Comparison of ENCODE assay signal across 25 cellular contexts in the genomic region with DNA sequence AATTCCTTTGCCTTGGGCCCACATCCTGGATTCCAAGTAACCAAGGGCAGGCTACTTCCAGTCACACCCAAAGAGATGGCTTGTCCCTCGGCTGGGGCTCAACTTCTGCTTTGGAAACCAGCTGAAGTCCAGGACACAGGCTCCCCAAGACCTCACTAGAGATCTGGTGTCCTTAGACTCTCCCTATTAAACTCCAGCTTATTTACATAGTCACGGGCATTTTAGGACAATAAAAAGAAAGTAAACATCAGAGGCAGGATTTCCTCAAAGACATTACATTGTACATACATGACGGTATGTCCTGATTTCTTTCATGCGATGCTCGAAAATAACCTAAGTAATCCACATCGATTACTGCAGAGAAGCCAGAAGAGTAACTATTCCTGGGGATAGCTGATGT.
"Had no signal": no experiment of that assay in that cellular context is flagged by ENCODE, and none has a peak within 500 bp of the region (broad histone marks: within the 10 kb centered on the region; RNA-seq: fewer than 3 reads in every experiment).

No MANE protein-coding gene starts in this region.

- H3K36me3 ChIP-seq: gastroesophageal sphincter, heart left ventricle, left lung, neural progenitor cell, right lobe of liver, suprapubic skin, transverse colon, upper lobe of right lung, uterus had no signal

- H2AFZ ChIP-seq: hepatocyte, neural progenitor cell, parathyroid adenoma had no signal

- H3K4me3 Mint-ChIP-seq: mesothelial cell of epicardium; naive thymus-derived CD4-positive, alpha-beta T cell; nephron; neural progenitor cell; stimulated activated naive B cell treated with anti-CD40 and anti-IgM and Interleukin-4, amounts not matched to agents 10 μg/mL and 1 μg/mL and 100 μg/mL, for 72 hours; stimulated activated naive CD8-positive, alpha-beta T cell treated with anti-CD3 and anti-CD28 coated beads, Interleukin-15, amount 100 ng/mL, for 72 hours had no signal

- H3K27ac ChIP-seq: dorsolateral prefrontal cortex, gastroesophageal sphincter, heart left ventricle, hepatocyte, left lung, neural progenitor cell, parathyroid adenoma, right lobe of liver, suprapubic skin, transverse colon, upper lobe of right lung, uterus had no signal

- H3K4me3 ChIP-seq: dorsolateral prefrontal cortex, gastroesophageal sphincter, heart left ventricle, hepatocyte, left lung, neural progenitor cell, right lobe of liver, suprapubic skin, transverse colon, upper lobe of right lung, uterus had no signal

- H3K36me3 Mint-ChIP-seq: mesothelial cell of epicardium; naive thymus-derived CD4-positive, alpha-beta T cell; neural progenitor cell; stimulated activated naive B cell treated with anti-CD40 and anti-IgM and Interleukin-4, amounts not matched to agents 10 μg/mL and 1 μg/mL and 100 μg/mL, for 72 hours had no signal

- H3K9ac ChIP-seq: neural progenitor cell, parathyroid adenoma had no signal

- H3K27me3 Mint-ChIP-seq: progenitor cell of endocrine pancreas; stimulated activated naive B cell treated with anti-CD40 and anti-IgM and Interleukin-4, amounts not matched to agents 10 μg/mL and 1 μg/mL and 100 μg/mL, for 72 hours; stimulated activated naive CD8-positive, alpha-beta T cell treated with anti-CD3 and anti-CD28 coated beads, Interleukin-15, amount 100 ng/mL, for 72 hours had no signal

- H3K9me3 Mint-ChIP-seq: nephron; stimulated activated naive CD8-positive, alpha-beta T cell treated with anti-CD3 and anti-CD28 coated beads, Interleukin-15, amount 100 ng/mL, for 72 hours had no signal

- H3K4me1 Mint-ChIP-seq: naive thymus-derived CD4-positive, alpha-beta T cell; neural progenitor cell; stimulated activated naive B cell treated with anti-CD40 and anti-IgM and Interleukin-4, amounts not matched to agents 10 μg/mL and 1 μg/mL and 100 μg/mL, for 72 hours; stimulated activated naive CD8-positive, alpha-beta T cell treated with anti-CD3 and anti-CD28 coated beads, Interleukin-15, amount 100 ng/mL, for 72 hours had no signal

- H3K4me1 ChIP-seq: gastroesophageal sphincter, heart left ventricle, left lung, neural progenitor cell, parathyroid adenoma, right lobe of liver, suprapubic skin, transverse colon, upper lobe of right lung, uterus had no signal

- ATAC-seq: gastroesophageal sphincter; heart left ventricle; left lung; naive thymus-derived CD4-positive, alpha-beta T cell; right lobe of liver; stimulated activated naive B cell treated with anti-CD40 and anti-IgM and Interleukin-4, amounts not matched to agents 10 μg/mL and 1 μg/mL and 100 μg/mL, for 72 hours; stimulated activated naive CD8-positive, alpha-beta T cell treated with anti-CD3 and anti-CD28 coated beads, Interleukin-15, amount 100 ng/mL, for 72 hours; upper lobe of right lung had no signal

- H3K27ac Mint-ChIP-seq: mesothelial cell of epicardium; naive thymus-derived CD4-positive, alpha-beta T cell; nephron; neural progenitor cell; progenitor cell of endocrine pancreas; stimulated activated naive B cell treated with anti-CD40 and anti-IgM and Interleukin-4, amounts not matched to agents 10 μg/mL and 1 μg/mL and 100 μg/mL, for 72 hours; stimulated activated naive CD8-positive, alpha-beta T cell treated with anti-CD3 and anti-CD28 coated beads, Interleukin-15, amount 100 ng/mL, for 72 hours had no signal

- H3K27me3 ChIP-seq: dorsolateral prefrontal cortex, gastroesophageal sphincter, hepatocyte, left lung, neural progenitor cell, right lobe of liver, suprapubic skin, transverse colon, upper lobe of right lung, uterus had no signal

- H3K9me3 ChIP-seq: gastroesophageal sphincter, heart left ventricle, left lung, right lobe of liver, suprapubic skin, transverse colon, upper lobe of right lung, uterus had no signal

- H3K79me2 ChIP-seq: hepatocyte, parathyroid adenoma had no signal

- H3K4me2 ChIP-seq: hepatocyte, neural progenitor cell had no signal

- DNase-seq: dorsolateral prefrontal cortex; effector CD4-positive, alpha-beta T cell; foreskin fibroblast; heart left ventricle; kidney; left lung; mesenchymal stem cell; naive thymus-derived CD4-positive, alpha-beta T cell; right lobe of liver; small intestine; stimulated activated CD4-positive, alpha-beta T cell treated with anti-CD3 and anti-CD28 coated beads, Interleukin-15, amount 100 ng/mL, for 24 hours; stimulated activated CD4-positive, alpha-beta T cell treated with anti-CD3 and anti-CD28 coated beads, Interleukin-2, amount 100 ng/mL, for 48 hours; stimulated activated naive B cell treated with anti-CD40 and anti-IgM and Interleukin-4, amounts not matched to agents 10 μg/mL and 1 μg/mL and 100 μg/mL, for 72 hours; stimulated activated naive CD8-positive, alpha-beta T cell treated with anti-CD3 and anti-CD28 coated beads, Interleukin-15, amount 100 ng/mL, for 72 hours; transverse colon; upper lobe of right lung; uterus had no signal
